ENCODE assay signal across 20 cellular contexts in genomic region chr6:21337263-21337662, GRCh38.
DNase-seq lines count a peak whose midpoint lies in the region; ATAC-seq, FAIRE-seq and TF ChIP-seq lines count a peak whose summit lies in the region.
"Had no signal": no experiment of that assay in that cellular context is flagged by ENCODE, and none has a peak within 500 bp of the region (broad histone marks: within the 10 kb centered on the region; RNA-seq: fewer than 3 reads in every experiment).

No MANE protein-coding gene starts in this region.

- TF ChIP-seq RAD21 in HepG2 (CRISPR knock-in tag; IDR thresholded peaks at IDR 0.05) (no peak), K562 (CRISPR knock-in tag; conservative IDR thresholded peaks at IDR 0.05 in 1 of 2, IDR thresholded peaks at IDR 0.05 in 1 of 2) (no peak)

- H3K36me3 ChIP-seq in HepG2 (replicated peaks in 1 of 2; ENCODE audit: control insufficient read depth in 1 of 2, insufficient read depth in 2 of 2, low read length in 2 of 2) = no peaks in the 10 kb centered on the region
- no peaks in the 10 kb centered on the region for H3K36me3 ChIP-seq in right lobe of liver
- no peaks in the 10 kb centered on the region for H3K36me3 ChIP-seq in K562 (ENCODE audit: control insufficient read depth, insufficient read depth, low read length)
- H3K36me3 ChIP-seq: BLaER1 treated with 17β-estradiol and CSF1 and Interleukin-3, amounts not matched to agents 10 nM and 100 nM had no signal

- ATAC-seq in HepG2 (no peak), right lobe of liver (no peak), K562 (no peak)
- ATAC-seq: A549; CD8-positive, alpha-beta T cell had no signal

- H3K27me3 ChIP-seq in HepG2 (ENCODE audit: control insufficient read depth in 1 of 2, insufficient read depth in 2 of 2, low read length in 2 of 2) (peaks cover 0 to 2% of the 10 kb centered on the region in 2 experiments; a peak in 2 of 5 replicates), right lobe of liver (no peaks in the 10 kb centered on the region), K562 (ENCODE audit: control insufficient read depth in 2 of 2, insufficient read depth in 2 of 2, low read length in 2 of 2) (peaks cover 9 to 10% of the 10 kb centered on the region in 2 experiments; a peak in 3 of 5 replicates)
- H3K27me3 ChIP-seq: BLaER1 treated with 17β-estradiol and CSF1 and Interleukin-3, amounts not matched to agents 10 nM and 100 nM had no signal

- no peak for TF ChIP-seq EP300 in HepG2 (IDR thresholded peaks at IDR 0.05; ENCODE audit: low read depth in 2 of 2, low read length in 2 of 2)
- no peak for TF ChIP-seq EP300 in HepG2 (CRISPR knock-in tag; IDR thresholded peaks at IDR 0.05; ENCODE audit: borderline replicate concordance)
- TF ChIP-seq EP300 in K562 (IDR thresholded peaks at IDR 0.05; ENCODE audit: low read length) = no peak

- intact Hi-C loops in HepG2 (cut with micrococcal nuclease; ENCODE audit: unreplicated experiment) (no loop called here), right lobe of liver (cut with DNase I) (no loop called here), K562 (cut with micrococcal nuclease) (no loop called here)

- H3K9me3 ChIP-seq in HepG2 (ENCODE audit: low read length) = no peaks in the 10 kb centered on the region
- no peaks in the 10 kb centered on the region for H3K9me3 ChIP-seq in right lobe of liver
- no peaks in the 10 kb centered on the region for H3K9me3 ChIP-seq in K562 (replicated peaks; ENCODE audit: control insufficient read depth, insufficient read depth, low read depth, low read length)
- H3K9me3 ChIP-seq: A549, Caco-2 had no signal

- H3K9ac ChIP-seq in HepG2 (ENCODE audit: insufficient read depth, low read depth, low read length) = no peak overlapping the region
- H3K9ac ChIP-seq in K562 (ENCODE audit: insufficient read depth in 1 of 2, low read depth in 2 of 2, low read length in 2 of 2) = no peak overlapping the region
- H3K9ac ChIP-seq: BLaER1 treated with 17β-estradiol and CSF1 and Interleukin-3, amounts not matched to agents 10 nM and 100 nM had no signal

- under 1% methylated on average over 3 of the region's 3 CpGs for WGBS in HepG2 (ENCODE audit: low lambda C conversion rate)
- WGBS in right lobe of liver (ENCODE audit: insufficient coverage, low coverage, low lambda C conversion rate, missing lambda C conversion rate) = 65% methylated on average over 3 of the region's 3 CpGs
- WGBS in K562 (ENCODE audit: insufficient coverage, low coverage, missing lambda C conversion rate) = 0% methylated on average over 3 of the region's 3 CpGs

- no peak for TF ChIP-seq POLR2A in HepG2 (IDR thresholded peaks at IDR 0.05; ENCODE audit: insufficient read depth in 1 of 2, low read depth in 2 of 2, low read length in 2 of 2)
- TF ChIP-seq POLR2A in right lobe of liver (IDR thresholded peaks at IDR 0.05) = no peak
- no peak for TF ChIP-seq POLR2A in K562 (conservative IDR thresholded peaks at IDR 0.05)

- CTCF ChIA-PET in HepG2 (lab: Yijun Ruan, JAX; ENCODE audit: low intra/inter-chr PET ratio, low total read pairs) = no interaction called here
- CTCF ChIA-PET in K562 (lab: Yijun Ruan, JAX; ENCODE audit: low intra/inter-chr PET ratio) = no interaction called here

- no peak overlapping the region for H2AFZ ChIP-seq in HepG2 (ENCODE audit: low read length)
- H2AFZ ChIP-seq in K562 (ENCODE audit: low read depth, low read length) = no peak overlapping the region

- H3K4me2 ChIP-seq in HepG2 (ENCODE audit: low read depth, low read length) (no peak overlapping the region), K562 (ENCODE audit: insufficient read depth, low read length) (no peak overlapping the region)
- H3K4me2 ChIP-seq: A549; BLaER1 treated with 17β-estradiol and CSF1 and Interleukin-3, amounts not matched to agents 10 nM and 100 nM had no signal

- H3K27ac ChIP-seq in HepG2 (ENCODE audit: extremely low read length, insufficient read depth, low read length) = no peak overlapping the region
- no peak overlapping the region for H3K27ac ChIP-seq in right lobe of liver
- H3K27ac ChIP-seq in K562 (ENCODE audit: extremely low read depth, low read depth, low read length) = no peak overlapping the region
- H3K27ac ChIP-seq: 22Rv1; A549; BLaER1 treated with 17β-estradiol and CSF1 and Interleukin-3, amounts not matched to agents 10 nM and 100 nM; C4-2B had no signal

- no TSS peak for BruUV-seq in HepG2 (replicated peaks; lab: Mats Ljungman, UMichigan)
- BruUV-seq in K562 (replicated peaks; lab: Mats Ljungman, UMichigan) = no TSS peak

- FAIRE-seq in HepG2 (lab: Jason Lieb, UNC) (no peak), K562 (lab: Jason Lieb, UNC) (no peak)
- FAIRE-seq: A549, D721Med, G401.6, GM12891, GM19239 had no signal

- H3K4me3 ChIP-seq in HepG2 (replicated peaks in 1 of 3; ENCODE audit: insufficient read depth in 1 of 3, low read depth in 2 of 3, low read length in 3 of 3) (no peak overlapping the region), right lobe of liver (no peak overlapping the region), K562 (no peak overlapping the region)
- H3K4me3 ChIP-seq: A549; BLaER1 treated with 17β-estradiol and CSF1 and Interleukin-3, amounts not matched to agents 10 nM and 100 nM had no signal

- H3K4me1 ChIP-seq in HepG2 (ENCODE audit: insufficient read depth, low read length) (peaks cover 9% of the 10 kb centered on the region; the same call in 1 of the 2 replicates), right lobe of liver (no peaks in the 10 kb centered on the region), K562 (replicated peaks in 1 of 2; ENCODE audit: control insufficient read depth in 2 of 2, insufficient read depth in 2 of 2, low read length in 2 of 2) (no peaks in the 10 kb centered on the region)
- H3K4me1 ChIP-seq: A549; BLaER1 treated with 17β-estradiol and CSF1 and Interleukin-3, amounts not matched to agents 10 nM and 100 nM; Caco-2 had no signal

- H3K79me2 ChIP-seq in HepG2 (ENCODE audit: insufficient read depth, low read length) (no peaks in the 10 kb centered on the region), K562 (ENCODE audit: control insufficient read depth, insufficient read depth, low read length) (no peaks in the 10 kb centered on the region)

- in situ Hi-C loops in HepG2 (cut with HindIII; ENCODE audit: extremely low pct_ligation_motif_present, low pct_unique_long_range_greater_than_20kb) (no loop called here), K562 (cut with MboI) (no loop called here)

- H4K20me1 ChIP-seq in HepG2 (ENCODE audit: insufficient read depth, low read length) = no peaks in the 10 kb centered on the region
- no peaks in the 10 kb centered on the region for H4K20me1 ChIP-seq in K562 (replicated peaks; ENCODE audit: control insufficient read depth, insufficient read depth, low read length)
- H4K20me1 ChIP-seq: BLaER1 treated with 17β-estradiol and CSF1 and Interleukin-3, amounts not matched to agents 10 nM and 100 nM had no signal

- no peaks in the 10 kb centered on the region for H3K9me1 ChIP-seq in K562 (ENCODE audit: control insufficient read depth, insufficient read depth, low read length)

- DNase-seq in HepG2 (ENCODE audit: low spot score) (no peak), right lobe of liver (no peak), K562 (ENCODE audit: extremely low read depth in 1 of 4, low spot score in 3 of 4) (no peak), activated gamma-delta T cell treated with Interleukin-2 at 50 U/mL for 16 hours (no peak)
- no peak for DNase-seq in stimulated activated CD4-positive, alpha-beta T cell treated with anti-CD3 and anti-CD28 coated beads, Interleukin-2, amount 100 ng/mL, for 48 hours
- DNase-seq: AML-193; Caco-2; Calu3; CD4-positive, alpha-beta T cell; CD8-positive, alpha-beta T cell; DMS79 treated with DMSO at 0.1 percent for 48 hours; GF-D8 had no signal

- TF ChIP-seq CTCF in HepG2 (CRISPR knock-in tag; IDR thresholded peaks at IDR 0.05) (no peak), right lobe of liver (IDR thresholded peaks at IDR 0.05) (no peak), K562 (IDR thresholded peaks at IDR 0.05 in 2 of 3, conservative IDR thresholded peaks at IDR 0.05 in 1 of 3; ENCODE audit: insufficient read depth in 2 of 3, low read depth in 1 of 3, low read length in 3 of 3) (no peak)

- POLR2A ChIA-PET in HepG2 (lab: Yijun Ruan, JAX) = no interaction called here
- POLR2A ChIA-PET in K562 (lab: Yijun Ruan, JAX) = interaction anchor here (0.6 kb wide), 1 partner anchor 215 kb away, joined by 3 read pairs; no protein-coding TSS in a partner anchor

TF ChIP-seq in HepG2, 621 proteins besides CTCF, POLR2A, EP300 and RAD21 (continues in another document):
- TF ChIP-seq ZFYVE20 (CRISPR knock-in tag; IDR thresholded peaks at IDR 0.05; ENCODE audit: borderline replicate concordance, low read depth) (no peak), KLF9 (CRISPR knock-in tag; IDR thresholded peaks at IDR 0.05; ENCODE audit: low read depth) (no peak), SMC3 (IDR thresholded peaks at IDR 0.05; ENCODE audit: low read length) (no peak), NR0B2 (CRISPR knock-in tag; IDR thresholded peaks at IDR 0.05) (no peak), PAX8 (CRISPR knock-in tag; IDR thresholded peaks at IDR 0.05; ENCODE audit: borderline replicate concordance) (no peak), ZNF616 (CRISPR knock-in tag; IDR thresholded peaks at IDR 0.05; ENCODE audit: low read depth) (no peak), ATF7 (IDR thresholded peaks at IDR 0.05) (0 out of 2 replicates have a peak, but pooled peaks have one; percentile 1), ATF7 (CRISPR knock-in tag; IDR thresholded peaks at IDR 0.05) (no peak)

TF ChIP-seq in K562, 482 proteins besides CTCF, POLR2A, EP300 and RAD21:
- TF ChIP-seq POLR2G (IDR thresholded peaks at IDR 0.05; ENCODE audit: low read depth, low read length) (no peak), OTX1 (CRISPR knock-in tag; IDR thresholded peaks at IDR 0.05) (0 out of 2 replicates have a peak, but pooled peaks have one; percentile 35), HMG20A (CRISPR knock-in tag; conservative IDR thresholded peaks at IDR 0.05) (no peak), ZNF512 (tag; IDR thresholded peaks at IDR 0.05) (peak; percentile 58)

Comparison
In these comparisons a context has a peak if more than half of its experiments do, and no peak if none do; other contexts are left out.
1. Of the 241 proteins assayed by ChIP-seq in both HepG2 and K562: peak only in HepG2: PHB2; only in K562: ZNF512; in both: none; in neither: 237; mixed calls (peak in some experiments, not most) for 2.